ENCODE assay signal across 22 cellular contexts in the genomic region with DNA sequence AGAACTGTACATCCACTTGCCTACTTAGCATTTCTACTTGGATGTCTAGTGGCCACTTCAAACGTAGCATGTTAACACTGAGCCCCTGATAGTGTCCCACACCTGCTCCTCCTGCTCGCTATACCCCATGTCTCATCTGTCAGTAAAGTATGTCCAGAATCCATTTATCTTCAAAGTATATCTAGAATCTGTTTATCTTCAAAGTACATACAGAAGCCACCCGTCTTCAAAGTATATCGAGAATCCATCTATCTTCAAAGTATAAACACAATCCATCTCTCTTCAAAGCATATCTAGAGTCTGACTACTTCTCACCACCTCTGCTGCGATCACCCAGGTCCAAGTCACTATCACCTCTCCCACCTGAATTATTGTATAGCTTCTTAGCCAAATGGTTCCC.
"Had no signal": no experiment of that assay in that cellular context is flagged by ENCODE, and none has a peak within 500 bp of the region (broad histone marks: within the 10 kb centered on the region; RNA-seq: fewer than 3 reads in every experiment).

No MANE protein-coding gene starts in this region.

- DNase-seq: cortex of kidney; gastrocnemius medialis; head of caudate nucleus; left ventricle myocardium superior; lower lobe of right lung; natural killer cell; occipital lobe; ovary; posterior cingulate gyrus; psoas muscle; right cardiac atrium; sigmoid colon; stimulated activated CD4-positive, alpha-beta T cell treated with anti-CD3 and anti-CD28 coated beads, Interleukin-2, amount 100 ng/mL, for 24 hours; stimulated activated CD4-positive, alpha-beta T cell treated with anti-CD3 and anti-CD28 coated beads, Interleukin-4, amount 100 ng/mL, for 24 hours; stimulated activated naive CD8-positive, alpha-beta T cell treated with anti-CD3 and anti-CD28 coated beads, Interleukin-15, Interleukin-2, amounts not matched to agents 100 U/mL and 50 U/mL, for 24 hours; substantia nigra; testis; tibial artery; upper lobe of right lung; uterus had no signal

- ATAC-seq: gastrocnemius medialis; left ventricle myocardium superior; lower lobe of right lung; natural killer cell; psoas muscle; right cardiac atrium; stimulated activated effector memory CD8-positive, alpha-beta T cell treated with anti-CD3 and anti-CD28 coated beads, Interleukin-12 subunit alpha, Interleukin-12 subunit beta, amount 100 ng/mL, for 72 hours; stimulated activated naive CD8-positive, alpha-beta T cell treated with anti-CD3 and anti-CD28 coated beads, Interleukin-15, Interleukin-2, amounts not matched to agents 100 U/mL and 50 U/mL, for 24 hours had no signal

- H3K9me3 Mint-ChIP-seq: natural killer cell; stimulated activated effector memory CD8-positive, alpha-beta T cell treated with anti-CD3 and anti-CD28 coated beads, Interleukin-12 subunit alpha, Interleukin-12 subunit beta, amount 100 ng/mL, for 72 hours had no signal

- FAIRE-seq: keratinocyte had no signal

- H3K27me3 ChIP-seq: gastrocnemius medialis, ovary, sigmoid colon, testis, tibial artery, upper lobe of right lung, uterus had no signal

- H3K4me3 Mint-ChIP-seq: natural killer cell; stimulated activated effector memory CD8-positive, alpha-beta T cell treated with anti-CD3 and anti-CD28 coated beads, Interleukin-12 subunit alpha, Interleukin-12 subunit beta, amount 100 ng/mL, for 72 hours had no signal

- H3K36me3 ChIP-seq: gastrocnemius medialis, lower lobe of right lung, ovary, sigmoid colon, tibial artery, upper lobe of right lung, uterus had no signal

- H3K27ac Mint-ChIP-seq: natural killer cell; stimulated activated effector memory CD8-positive, alpha-beta T cell treated with anti-CD3 and anti-CD28 coated beads, Interleukin-12 subunit alpha, Interleukin-12 subunit beta, amount 100 ng/mL, for 72 hours had no signal

- H3K9me3 ChIP-seq: gastrocnemius medialis, lower lobe of right lung, ovary, psoas muscle, sigmoid colon, testis, tibial artery, upper lobe of right lung, uterus had no signal

- H3K4me3 ChIP-seq: gastrocnemius medialis, lower lobe of right lung, ovary, psoas muscle, sigmoid colon, testis, tibial artery, upper lobe of right lung, uterus had no signal

- H3K4me1 ChIP-seq: gastrocnemius medialis, psoas muscle, sigmoid colon, testis had no signal

- H3K27ac ChIP-seq: gastrocnemius medialis, lower lobe of right lung, ovary, psoas muscle, sigmoid colon, testis, tibial artery, upper lobe of right lung, uterus had no signal

- H3K4me1 Mint-ChIP-seq: natural killer cell had no signal

- H3K36me3 Mint-ChIP-seq: natural killer cell; stimulated activated effector memory CD8-positive, alpha-beta T cell treated with anti-CD3 and anti-CD28 coated beads, Interleukin-12 subunit alpha, Interleukin-12 subunit beta, amount 100 ng/mL, for 72 hours had no signal
